In genomic region chr2:60756097-60757087, GRCh38 we compare ENCODE assay signal across 8 cellular contexts. TPM values are rescaled to one million over a fixed set of nuclear protein-coding genes. Genes with fewer than 3 reads are reported as not detected.
A peak's percentile ranks its signal among the peaks of the same experiment; 100 is the strongest.
DNase-seq lines count a peak whose midpoint lies in the region; ATAC-seq lines count a peak whose summit lies in the region.

TSS of gene PAPOLG (plus strand) at chr2:60756268. CDS start at chr2:60756479, 211 bp downstream.

- H3K36me3 ChIP-seq in endocrine pancreas (ENCODE audit: control insufficient read depth, insufficient read depth, low read length) (no peaks in the 10 kb centered on the region), mesendoderm (ENCODE audit: control insufficient read depth, insufficient read depth, low read length) (peaks cover 3% of the 10 kb centered on the region)

- H3K27me3 ChIP-seq in endocrine pancreas (ENCODE audit: control insufficient read depth, insufficient read depth, low read length) (no peaks in the 10 kb centered on the region), mesendoderm (ENCODE audit: insufficient read depth, low read length, poor library complexity) (no peaks in the 10 kb centered on the region)

- peak within 1 kb of the TSS; percentile 99 for H3K56ac ChIP-seq in mesendoderm (ENCODE audit: low read length)

- H3K79me1 ChIP-seq in mesendoderm (ENCODE audit: low read length): peaks cover 5% of the 10 kb centered on the region

- H3K27ac ChIP-seq in mesendoderm (ENCODE audit: low read depth, low read length): peak within 1 kb of the TSS; percentile 84

- peaks cover 17% of the 10 kb centered on the region for H3K4me1 ChIP-seq in endocrine pancreas (ENCODE audit: control insufficient read depth, insufficient read depth, low read length)
- H3K4me1 ChIP-seq in mesendoderm (ENCODE audit: control insufficient read depth, low read depth, low read length): peaks cover 2% of the 10 kb centered on the region

- no peak within 1 kb of the TSS for H4K8ac ChIP-seq in mesendoderm (ENCODE audit: low read depth, low read length)

- peak within 1 kb of the TSS; percentile 33 for H3K18ac ChIP-seq in mesendoderm (ENCODE audit: low read length)

- DNase-seq in COLO668 (lab: John Stamatoyannopoulos, UW; ENCODE audit: unreplicated experiment): peak; percentile 97
- peak; percentile 83 for DNase-seq in HT1080 (ENCODE audit: low read depth)
- DNase-seq in NOMO-1 treated with DMSO at 0.1 percent for 48 hours (lab: John Stamatoyannopoulos, UW; ENCODE audit: unreplicated experiment): peak; percentile 92
- peak; percentile 93 for DNase-seq in activated CD8-positive, alpha-beta memory T cell treated with anti-CD3 and anti-CD28 coated beads for 4 hours (ENCODE audit: low read depth in 2 of 2)
- peak; percentile 96 for DNase-seq in mesendoderm
- peak; percentile 96 for DNase-seq in stimulated activated CD8-positive, alpha-beta memory T cell treated with anti-CD3 and anti-CD28 coated beads, Interleukin-15, amount 100 ng/mL, for 1 hour (ENCODE audit: low read depth)

- H3K23ac ChIP-seq in mesendoderm (ENCODE audit: low read length): no peak within 1 kb of the TSS

- WGBS in mesendoderm (ENCODE audit: extremely low coverage, insufficient coverage, low lambda C conversion rate): no CpG with 5 or more reads among the region's 58 CpGs

- ATAC-seq in GM21360 (IDR thresholded peaks at IDR 0.05; ENCODE audit: unreplicated experiment): peak; percentile 100

- H3K4ac ChIP-seq in mesendoderm (ENCODE audit: low read depth, low read length): no peak within 1 kb of the TSS

- H3K4me2 ChIP-seq in mesendoderm (ENCODE audit: low read length): peak within 1 kb of the TSS; percentile 22

- H3K9ac ChIP-seq in endocrine pancreas (ENCODE audit: control insufficient read depth, insufficient read depth, low read length) (peak within 1 kb of the TSS; percentile 83), mesendoderm (ENCODE audit: low read length) (peak within 1 kb of the TSS; percentile 97)

- peak within 1 kb of the TSS; percentile 75 for H2BK5ac ChIP-seq in mesendoderm (ENCODE audit: low read length)

- H2BK120ac ChIP-seq in mesendoderm (ENCODE audit: low read depth, low read length): no peak within 1 kb of the TSS

- H3K79me2 ChIP-seq in mesendoderm (ENCODE audit: control insufficient read depth, insufficient read depth, low read length): peaks cover 22% of the 10 kb centered on the region

- H4K5ac ChIP-seq in mesendoderm (ENCODE audit: low read length): no peak within 1 kb of the TSS

- H2AK5ac ChIP-seq in mesendoderm (ENCODE audit: low read length): no peak within 1 kb of the TSS

- H3K4me3 ChIP-seq in endocrine pancreas (ENCODE audit: control insufficient read depth, insufficient read depth, low read length) (peak within 1 kb of the TSS; percentile 86), mesendoderm (ENCODE audit: low read length) (peak within 1 kb of the TSS; percentile 97)

- no peak within 1 kb of the TSS for H2BK15ac ChIP-seq in mesendoderm (replicated peaks; ENCODE audit: low read depth)

- no peaks in the 10 kb centered on the region for H3K9me3 ChIP-seq in endocrine pancreas (ENCODE audit: control insufficient read depth, low read length)

RNA-seq across cellular contexts. Expression of gene PAPOLG, which starts in this region (rescaled TPM):
- total RNA-seq in HT1080 (2014; rRNA removed; shearing (Covaris generic)): 9.1 and 9.6 TPM in 2 replicates
- 7.0 and 9.8 TPM in 2 replicates for polyA plus RNA-seq in HT1080 (2015; cell fraction: cytosol; rRNA removed)
- 23.5 and 31.1 TPM in 2 replicates for polyA plus RNA-seq in HT1080 (2015; cell fraction: nucleus; rRNA removed)
- polyA plus RNA-seq in mesendoderm (2013, experiment 1 of 2): 10.3 TPM
- 10.4 TPM for polyA plus RNA-seq in mesendoderm (2013, experiment 2 of 2)

Comparison
In these comparisons a context has a peak if more than half of its experiments do, and no peak if none do; other contexts are left out.
1. Peak in every context shown above with its lines: DNase-seq, ATAC-seq, H3K4me3 ChIP-seq and H3K27ac ChIP-seq.